Comparison of ENCODE assay signal across 11 cellular contexts in the genomic region with DNA sequence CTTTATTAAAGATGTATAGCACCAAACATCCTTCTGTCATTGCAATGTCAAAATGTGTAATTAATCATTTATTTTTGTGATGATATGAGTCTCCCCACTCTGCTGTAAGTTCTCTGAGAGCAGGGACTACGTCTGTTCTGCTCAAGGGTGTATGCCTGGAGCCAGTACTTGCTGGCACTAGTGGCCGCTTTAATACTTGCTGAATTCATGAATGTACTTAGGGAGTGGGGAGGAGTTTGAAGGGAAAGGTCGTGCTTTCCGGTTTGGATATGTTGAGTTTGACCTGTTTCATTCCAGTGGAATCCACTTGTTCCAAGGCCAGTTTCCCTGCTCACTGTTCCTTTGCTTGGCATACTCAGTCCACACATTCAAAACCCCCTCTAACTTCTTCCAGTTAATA. TPM values are rescaled to one million over a fixed set of nuclear protein-coding genes. Genes with fewer than 3 reads are reported as not detected.
DNase-seq lines count a peak whose midpoint lies in the region; ATAC-seq, FAIRE-seq and TF ChIP-seq lines count a peak whose summit lies in the region.
"Had no signal": no experiment of that assay in that cellular context is flagged by ENCODE, and none has a peak within 500 bp of the region (broad histone marks: within the 10 kb centered on the region; RNA-seq: fewer than 3 reads in every experiment).

No MANE protein-coding gene starts in this region.

- no peak overlapping the region for H2AK5ac ChIP-seq in mesenchymal stem cell (ENCODE audit: low read length, severe bottlenecking)

- in situ Hi-C loops in K562 (cut with MboI): no loop called here

- DNase-seq in CD8-positive, alpha-beta memory T cell: no peak
- DNase-seq in HTR-8/SVneo (ENCODE audit: insufficient read length, low spot score) (no peak), K562 (ENCODE audit: extremely low read depth in 1 of 4, low spot score in 3 of 4) (no peak), mesenchymal stem cell (peak; percentile 48), hippocampal formation (lab: John Stamatoyannopoulos, UW) (no peak)
- no peak for DNase-seq in effector memory CD4-positive, alpha-beta T cell
- no peak for DNase-seq in activated CD4-positive, alpha-beta T cell treated with anti-CD3 and anti-CD28 coated beads, Interleukin-2, amount 50 U/mL, for 1 hour
- DNase-seq: IMR-90, NCI-H345 had no signal

- TF ChIP-seq EP300 in K562 (IDR thresholded peaks at IDR 0.05; ENCODE audit: low read length): no peak

- no peak overlapping the region for H2BK5ac ChIP-seq in mesenchymal stem cell (ENCODE audit: low read depth, low read length, poor library complexity, severe bottlenecking)

- H3K79me1 ChIP-seq in mesenchymal stem cell (replicated peaks; ENCODE audit: low read length, poor library complexity, severe bottlenecking): peaks cover 1% of the 10 kb centered on the region

- H3K27me3 ChIP-seq in CD8-positive, alpha-beta memory T cell (ENCODE audit: insufficient read depth, low read length, poor library complexity, severe bottlenecking): no peaks in the 10 kb centered on the region
- H3K27me3 ChIP-seq in K562 (ENCODE audit: control insufficient read depth in 2 of 2, insufficient read depth in 2 of 2, low read length in 2 of 2) (no peaks in the 10 kb centered on the region), mesenchymal stem cell (ENCODE audit: control insufficient read depth in 1 of 2, insufficient read depth in 1 of 2, low read length in 2 of 2) (no peaks in the 10 kb centered on the region)
- no peaks in the 10 kb centered on the region for H3K27me3 ChIP-seq in effector memory CD4-positive, alpha-beta T cell (replicated peaks; ENCODE audit: control insufficient read depth, insufficient read depth, low read length, poor library complexity, severe bottlenecking)

- H3K4me1 ChIP-seq in CD8-positive, alpha-beta memory T cell (ENCODE audit: insufficient read depth, low read length): peaks cover 16% of the 10 kb centered on the region
- peaks cover 14 to 19% of the 10 kb centered on the region in 2 experiments; a peak in 4 of 5 replicates for H3K4me1 ChIP-seq in K562 (replicated peaks in 1 of 2; ENCODE audit: control insufficient read depth in 2 of 2, insufficient read depth in 2 of 2, low read length in 2 of 2)
- H3K4me1 ChIP-seq in mesenchymal stem cell (ENCODE audit: control insufficient read depth, insufficient read depth, low read depth, low read length): peaks cover 5% of the 10 kb centered on the region
- H3K4me1 ChIP-seq in effector memory CD4-positive, alpha-beta T cell (ENCODE audit: control insufficient read depth, insufficient read depth, low read length, poor library complexity, severe bottlenecking): peaks cover 19% of the 10 kb centered on the region

- H3K9ac ChIP-seq in K562 (ENCODE audit: insufficient read depth in 1 of 2, low read depth in 2 of 2, low read length in 2 of 2) (no peak overlapping the region), mesenchymal stem cell (ENCODE audit: low read length) (no peak overlapping the region)

- CTCF ChIA-PET in CD8-positive, alpha-beta memory T cell (lab: Charles Lee): no interaction called here
- CTCF ChIA-PET in K562 (lab: Yijun Ruan, JAX; ENCODE audit: low intra/inter-chr PET ratio): no interaction called here

- no peak overlapping the region for H3K14ac ChIP-seq in mesenchymal stem cell (ENCODE audit: low read length in 2 of 2)

- no peak overlapping the region for H3K4ac ChIP-seq in mesenchymal stem cell (ENCODE audit: low read depth in 1 of 2, low read length in 2 of 2)

- H3K36me3 ChIP-seq in CD8-positive, alpha-beta memory T cell (ENCODE audit: insufficient read depth, low read length): no peaks in the 10 kb centered on the region
- H3K36me3 ChIP-seq in K562 (ENCODE audit: control insufficient read depth, insufficient read depth, low read length): no peaks in the 10 kb centered on the region
- no peaks in the 10 kb centered on the region for H3K36me3 ChIP-seq in mesenchymal stem cell (ENCODE audit: control insufficient read depth in 1 of 2, insufficient read depth in 2 of 2, low read depth in 1 of 2, low read length in 2 of 2)
- no peaks in the 10 kb centered on the region for H3K36me3 ChIP-seq in effector memory CD4-positive, alpha-beta T cell (ENCODE audit: control insufficient read depth, insufficient read depth, low read length)

- H3K9me1 ChIP-seq in K562 (ENCODE audit: control insufficient read depth, insufficient read depth, low read length): no peaks in the 10 kb centered on the region

- H3K9me3 Mint-ChIP-seq in CD8-positive, alpha-beta memory T cell: no peaks in the 10 kb centered on the region
- H3K9me3 Mint-ChIP-seq: stimulated activated effector memory CD8-positive, alpha-beta T cell treated with anti-CD3 and anti-CD28 coated beads, Interleukin-12 subunit alpha, Interleukin-12 subunit beta, amount 100 ng/mL, for 72 hours had no signal

- H3K27ac Mint-ChIP-seq in CD8-positive, alpha-beta memory T cell: peak overlapping the region in 6 of 8 donors; percentile 31 to 91 (median 48)
- H3K27ac Mint-ChIP-seq: stimulated activated effector memory CD8-positive, alpha-beta T cell treated with anti-CD3 and anti-CD28 coated beads, Interleukin-12 subunit alpha, Interleukin-12 subunit beta, amount 100 ng/mL, for 72 hours had no signal

- POLR2A ChIA-PET in CD8-positive, alpha-beta memory T cell (lab: Charles Lee): interaction anchor here (0.6 kb wide), 1 partner anchor 1202 kb away, joined by 14 read pairs; no protein-coding TSS in a partner anchor
- POLR2A ChIA-PET in K562 (lab: Yijun Ruan, JAX): no interaction called here

- no peak overlapping the region for H3K4me3 ChIP-seq in CD8-positive, alpha-beta memory T cell (ENCODE audit: low read length)
- H3K4me3 ChIP-seq in K562: no peak overlapping the region
- H3K4me3 ChIP-seq in mesenchymal stem cell (ENCODE audit: insufficient read depth in 1 of 2, low read depth in 1 of 2, low read length in 2 of 2): no peak overlapping the region
- H3K4me3 ChIP-seq in effector memory CD4-positive, alpha-beta T cell (ENCODE audit: insufficient read depth, low read depth, low read length, poor library complexity, severe bottlenecking): no peak overlapping the region

- no peak overlapping the region for H3K18ac ChIP-seq in mesenchymal stem cell (ENCODE audit: low read depth in 1 of 2, low read length in 2 of 2)

- no TSS peak for BruUV-seq in K562 (replicated peaks; lab: Mats Ljungman, UMichigan)

- H3K23ac ChIP-seq in mesenchymal stem cell (ENCODE audit: low read length in 2 of 2): no peak overlapping the region

- no peak for ATAC-seq in K562
- no peak for ATAC-seq in GM21381 (IDR thresholded peaks at IDR 0.05; ENCODE audit: unreplicated experiment)
- ATAC-seq: stimulated activated effector memory CD8-positive, alpha-beta T cell treated with anti-CD3 and anti-CD28 coated beads, Interleukin-12 subunit alpha, Interleukin-12 subunit beta, amount 100 ng/mL, for 72 hours had no signal

- H3K27me3 Mint-ChIP-seq in CD8-positive, alpha-beta memory T cell: peaks cover 0 to 6% of the 10 kb centered on the region in 2 donors

- intact Hi-C loops in K562 (cut with micrococcal nuclease): loop anchor here (5.0 kb wide), 1 partner anchor 38 kb away; a partner anchor contains a TSS

- no peak overlapping the region for H2BK120ac ChIP-seq in mesenchymal stem cell (ENCODE audit: low read depth, low read length)

- no peak overlapping the region for H2BK12ac ChIP-seq in mesenchymal stem cell (ENCODE audit: low read length in 2 of 2)

- H3K9me3 ChIP-seq in CD8-positive, alpha-beta memory T cell (ENCODE audit: low read length): no peaks in the 10 kb centered on the region
- no peaks in the 10 kb centered on the region for H3K9me3 ChIP-seq in K562 (replicated peaks; ENCODE audit: control insufficient read depth, insufficient read depth, low read depth, low read length)
- no peaks in the 10 kb centered on the region for H3K9me3 ChIP-seq in mesenchymal stem cell (ENCODE audit: control insufficient read depth, low read length)
- no peaks in the 10 kb centered on the region for H3K9me3 ChIP-seq in effector memory CD4-positive, alpha-beta T cell (ENCODE audit: control insufficient read depth, low read length)

- H3K4me2 ChIP-seq in K562 (ENCODE audit: insufficient read depth, low read length) (no peak overlapping the region; the same call in 1 of the 2 replicates), mesenchymal stem cell (ENCODE audit: low read length, poor library complexity, severe bottlenecking) (no peak overlapping the region)

- H3K36me3 Mint-ChIP-seq in CD8-positive, alpha-beta memory T cell: peaks cover 0 to 14% (median 3%) of the 10 kb centered on the region in 3 donors
- H3K36me3 Mint-ChIP-seq: stimulated activated effector memory CD8-positive, alpha-beta T cell treated with anti-CD3 and anti-CD28 coated beads, Interleukin-12 subunit alpha, Interleukin-12 subunit beta, amount 100 ng/mL, for 72 hours had no signal

- H4K8ac ChIP-seq in mesenchymal stem cell (ENCODE audit: low read length): peak overlapping the region; percentile 28

- FAIRE-seq in HTR-8/SVneo (lab: Jason Lieb, UNC): peak; percentile 88
- peak; percentile 48 for FAIRE-seq in K562 (lab: Jason Lieb, UNC)

- no peak for TF ChIP-seq POLR2A in K562 (conservative IDR thresholded peaks at IDR 0.05)

- peaks cover 27% of the 10 kb centered on the region for H3K79me2 ChIP-seq in K562 (ENCODE audit: control insufficient read depth, insufficient read depth, low read length)

- no peak overlapping the region for H4K91ac ChIP-seq in mesenchymal stem cell (ENCODE audit: low read length)

- H4K20me1 ChIP-seq in K562 (replicated peaks; ENCODE audit: control insufficient read depth, insufficient read depth, low read length): no peaks in the 10 kb centered on the region

- H3K4me3 Mint-ChIP-seq in CD8-positive, alpha-beta memory T cell: peak overlapping the region in 4 of 7 donors; percentile 32 to 97 (median 44)

- 44% methylated on average over 4 of the region's 4 CpGs for WGBS in K562 (ENCODE audit: insufficient coverage, low coverage, missing lambda C conversion rate)
- 40% methylated on average over 2 of the region's 4 CpGs for WGBS in mesenchymal stem cell

- no peak for TF ChIP-seq RAD21 in K562 (CRISPR knock-in tag; conservative IDR thresholded peaks at IDR 0.05 in 1 of 2, IDR thresholded peaks at IDR 0.05 in 1 of 2)

- no peak overlapping the region for H3K27ac ChIP-seq in CD8-positive, alpha-beta memory T cell (ENCODE audit: low read depth, low read length)
- H3K27ac ChIP-seq in K562 (ENCODE audit: extremely low read depth, low read depth, low read length) (no peak overlapping the region), mesenchymal stem cell (ENCODE audit: low read length, poor library complexity, severe bottlenecking) (no peak overlapping the region)
- no peak overlapping the region for H3K27ac ChIP-seq in effector memory CD4-positive, alpha-beta T cell (ENCODE audit: insufficient read depth, low read length, poor library complexity, severe bottlenecking)

- peaks cover 20 to 27% (median 22%) of the 10 kb centered on the region in 3 donors for H3K4me1 Mint-ChIP-seq in CD8-positive, alpha-beta memory T cell

- H2BK15ac ChIP-seq in mesenchymal stem cell (ENCODE audit: low read depth, poor library complexity, severe bottlenecking): no peak overlapping the region

- no peak overlapping the region for H2AFZ ChIP-seq in K562 (ENCODE audit: low read depth, low read length)
- peak overlapping the region; percentile 5 for H2AFZ ChIP-seq in mesenchymal stem cell (ENCODE audit: low read depth, low read length)

- TF ChIP-seq CTCF in K562 (IDR thresholded peaks at IDR 0.05 in 2 of 3, conservative IDR thresholded peaks at IDR 0.05 in 1 of 3; ENCODE audit: insufficient read depth in 2 of 3, low read depth in 1 of 3, low read length in 3 of 3): no peak

RNA-seq across cellular contexts. Expression of a gene that starts 1.9 kb away (rescaled TPM):
- total RNA-seq in CD8-positive, alpha-beta memory T cell: 10 to 100 TPM; 31.2 to 32.9 TPM
- 91.7 TPM for polyA plus RNA-seq in CD8-positive, alpha-beta memory T cell
- total RNA-seq in K562 (2011; cell fraction: chromatin; rRNA removed; ENCODE audit: low replicate concordance): 22.5 and 34.2 TPM in 2 replicates
- total RNA-seq in K562 (2011; cell fraction: nucleolus; rRNA removed): 17.0 and 18.6 TPM in 2 replicates
- 21.1 and 24.9 TPM in 2 replicates for total RNA-seq in K562 (2011; cell fraction: nucleoplasm; rRNA removed)
- total RNA-seq in K562 (2014; rRNA removed) (7.5 and 8.1 TPM in 2 replicates), K562 (2014; rRNA removed; fragmentation: Illumina TruSeq; extraction: Trizol) (11.3 and 12.7 TPM in 2 replicates), K562 (2015; rRNA removed; fragmentation: Illumina TruSeq; extraction: Trizol) (12.5 and 13.2 TPM in 2 replicates), K562 (2021) (16.9 and 20.2 TPM in 2 replicates)
- polyA plus RNA-seq in K562 (2011; rRNA removed) (24.1 and 26.3 TPM in 2 replicates), K562 (2014; fragmentation: Illumina TruSeq; extraction: Trizol) (21.8 and 23.6 TPM in 2 replicates), K562 (2014; fragmentation: Nextera tagmentation; extraction: Ambion mirVana) (1 to 10 TPM; 5.6 to 9.1 TPM), K562 (2014; rRNA removed) (13.7 and 15.1 TPM in 2 replicates)
- 27.4 and 30.1 TPM in 2 replicates for polyA plus RNA-seq in K562 (2011; cell fraction: cytosol; rRNA removed)
- 73.7 and 97.8 TPM in 2 replicates for polyA plus RNA-seq in K562 (2011; cell fraction: nucleus; rRNA removed)
- polyA plus RNA-seq in K562 (2012): 14.2 and 21.5 TPM in 2 replicates
- 15.9 and 19.1 TPM in 2 replicates for polyA minus RNA-seq in K562 (2011; rRNA and poly(A)+ RNA removed)
- polyA minus RNA-seq in K562 (2011; cell fraction: cytosol; rRNA and poly(A)+ RNA removed): 9.4 and 10.4 TPM in 2 replicates
- polyA minus RNA-seq in K562 (2011; cell fraction: nucleus; rRNA and poly(A)+ RNA removed): 18.0 and 25.4 TPM in 2 replicates
- 42.5 TPM for polyA plus RNA-seq in mesenchymal stem cell (2013, experiment 1 of 2)
- polyA plus RNA-seq in mesenchymal stem cell (2013, experiment 2 of 2): 39.8 TPM

RNA-seq across cellular contexts. Expression of a gene that starts 36.5 kb away (rescaled TPM):
- total RNA-seq in CD8-positive, alpha-beta memory T cell: 10 to 100 TPM; 11.6 to 12.5 TPM
- 9.3 TPM for polyA plus RNA-seq in CD8-positive, alpha-beta memory T cell
- 10.3 and 15.3 TPM in 2 replicates for total RNA-seq in K562 (2011; cell fraction: chromatin; rRNA removed; ENCODE audit: low replicate concordance)
- 6.0 and 7.1 TPM in 2 replicates for total RNA-seq in K562 (2011; cell fraction: nucleolus; rRNA removed)
- total RNA-seq in K562 (2011; cell fraction: nucleoplasm; rRNA removed): 10.2 and 12.1 TPM in 2 replicates
- total RNA-seq in K562 (2014; rRNA removed): 3.0 and 4.6 TPM in 2 replicates
- total RNA-seq in K562 (2014; rRNA removed; fragmentation: Illumina TruSeq; extraction: Trizol): 3.2 and 3.9 TPM in 2 replicates
- total RNA-seq in K562 (2015; rRNA removed; fragmentation: Illumina TruSeq; extraction: Trizol): 4.5 and 4.7 TPM in 2 replicates
- 5.0 and 6.1 TPM in 2 replicates for total RNA-seq in K562 (2021)
- 7.5 and 8.4 TPM in 2 replicates for polyA plus RNA-seq in K562 (2011; rRNA removed)
- polyA plus RNA-seq in K562 (2011; cell fraction: cytosol; rRNA removed): 2.8 and 5.5 TPM in 2 replicates
- 6.4 and 12.9 TPM in 2 replicates for polyA plus RNA-seq in K562 (2011; cell fraction: nucleus; rRNA removed)
- 4.4 and 5.8 TPM in 2 replicates for polyA plus RNA-seq in K562 (2012)
- 4.6 and 4.8 TPM in 2 replicates for polyA plus RNA-seq in K562 (2014; fragmentation: Illumina TruSeq; extraction: Trizol)
- 1 to 10 TPM; 1.6 TPM for polyA plus RNA-seq in K562 (2014; fragmentation: Nextera tagmentation; extraction: Ambion mirVana)
- 3.7 and 4.5 TPM in 2 replicates for polyA plus RNA-seq in K562 (2014; rRNA removed)
- polyA minus RNA-seq in K562 (2011; rRNA and poly(A)+ RNA removed): 10.1 and 14.8 TPM in 2 replicates
- 2.8 and 5.5 TPM in 2 replicates for polyA minus RNA-seq in K562 (2011; cell fraction: cytosol; rRNA and poly(A)+ RNA removed)
- 3.0 and 5.2 TPM in 2 replicates for polyA minus RNA-seq in K562 (2011; cell fraction: nucleus; rRNA and poly(A)+ RNA removed)
- 14.8 TPM for polyA plus RNA-seq in mesenchymal stem cell (2013, experiment 1 of 2)
- polyA plus RNA-seq in mesenchymal stem cell (2013, experiment 2 of 2): 14.9 TPM
